ENCODE assay signal across 23 cellular contexts in genomic region chr20:24837721-24838456, GRCh38.
A peak's percentile ranks its signal among the peaks of the same experiment; 100 is the strongest.
DNase-seq lines count a peak whose midpoint lies in the region; ATAC-seq and TF ChIP-seq lines count a peak whose summit lies in the region.
"Had no signal": no experiment of that assay in that cellular context is flagged by ENCODE, and none has a peak within 500 bp of the region (broad histone marks: within the 10 kb centered on the region; RNA-seq: fewer than 3 reads in every experiment).

No MANE protein-coding gene starts in this region.

- DNase-seq in mammary epithelial cell = peak; percentile 43
- no peak for DNase-seq in breast epithelium (ENCODE audit: low spot score in 2 of 2)
- DNase-seq in astrocyte of the spinal cord (ENCODE audit: low read depth, low spot score) = peak; percentile 53
- DNase-seq in kidney tubule cell (ENCODE audit: low spot score) = peak; percentile 74
- DNase-seq in NCI-H526 treated with DMSO at 0.1 percent for 48 hours (lab: John Stamatoyannopoulos, UW) = no peak
- DNase-seq in NCI-H2107 (lab: John Stamatoyannopoulos, UW) = no peak
- DNase-seq: activated CD4-positive, alpha-beta T cell treated with anti-CD3 and anti-CD28 coated beads, Interleukin-2, amount 50 U/mL, for 48 hours; activated naive CD4-positive, alpha-beta T cell treated with anti-CD3 and anti-CD28 coated beads for 36 hours; activated T-cell treated with anti-CD3 and anti-CD28 coated beads, Interleukin-2, amount 50 U/mL, for 24 hours; CD4-positive, alpha-beta memory T cell; dorsolateral prefrontal cortex; immature natural killer cell; KBM-7; mesendoderm; NCI-H2029; nephron progenitor cell; SHP77 treated with DMSO at 0.1 percent for 48 hours; stimulated activated naive B cell treated with anti-CD40 and anti-IgM and Interleukin-4, amounts not matched to agents 10 μg/mL and 1 μg/mL and 100 μg/mL, for 72 hours; T-helper 17 cell; thyroid gland had no signal

- H3K79me2 ChIP-seq in mammary epithelial cell (ENCODE audit: insufficient read depth, low read length) = no peaks in the 10 kb centered on the region

- TF ChIP-seq CTCF in mammary epithelial cell (conservative IDR thresholded peaks at IDR 0.05 in 1 of 2, IDR thresholded peaks at IDR 0.05 in 1 of 2; ENCODE audit: extremely low read depth in 1 of 2, insufficient read depth in 1 of 2, low read depth in 1 of 2, low read length in 2 of 2) (no peak), breast epithelium (IDR thresholded peaks at IDR 0.05) (no peak), astrocyte of the spinal cord (IDR thresholded peaks at IDR 0.05; ENCODE audit: low read depth, low read length) (no peak)

- no TSS peak for BruUV-seq in mammary epithelial cell (replicated peaks; lab: Mats Ljungman, UMichigan)

- no peaks in the 10 kb centered on the region for H3K36me3 ChIP-seq in mammary epithelial cell (ENCODE audit: insufficient read depth, low read length)
- H3K36me3 ChIP-seq in breast epithelium = no peaks in the 10 kb centered on the region
- H3K36me3 ChIP-seq: thyroid gland had no signal

- 68% methylated on average over 8 of the region's 8 CpGs for WGBS in mammary epithelial cell (ENCODE audit: low coverage, missing lambda C conversion rate)

- dilution Hi-C loops in mammary epithelial cell (cut with HindIII; ENCODE audit: low sequenced_read_pairs) = loop anchor here (25.0 kb wide), 1 partner anchor 99 kb away; the partner anchor contains the start of gene CST7

- no peaks in the 10 kb centered on the region for H3K27me3 ChIP-seq in mammary epithelial cell (ENCODE audit: insufficient read depth, low read length)
- no peaks in the 10 kb centered on the region for H3K27me3 ChIP-seq in breast epithelium
- H3K27me3 ChIP-seq: thyroid gland had no signal

- ATAC-seq in GM18861 (IDR thresholded peaks at IDR 0.05; ENCODE audit: unreplicated experiment) (no peak), HG03378 (IDR thresholded peaks at IDR 0.05; ENCODE audit: unreplicated experiment) (no peak)
- ATAC-seq: A549; stimulated activated naive B cell treated with anti-CD40 and anti-IgM and Interleukin-4, amounts not matched to agents 10 μg/mL and 1 μg/mL and 100 μg/mL, for 72 hours; T-helper 17 cell had no signal

- H2AFZ ChIP-seq in mammary epithelial cell (ENCODE audit: low read depth, low read length) = no peak overlapping the region

- no peak overlapping the region for H3K4me3 ChIP-seq in mammary epithelial cell (replicated peaks in 1 of 3; ENCODE audit: insufficient read depth in 1 of 3, low read depth in 2 of 3, low read length in 3 of 3)
- H3K4me3 ChIP-seq in breast epithelium = no peak overlapping the region
- H3K4me3 ChIP-seq in astrocyte of the spinal cord (ENCODE audit: low read depth, low read length) = no peak overlapping the region
- H3K4me3 ChIP-seq: A549, dorsolateral prefrontal cortex, thyroid gland had no signal

- H3K4me2 ChIP-seq in mammary epithelial cell (ENCODE audit: insufficient read depth, low read depth, low read length) = no peak overlapping the region
- H3K4me2 ChIP-seq: A549 had no signal

- H3K9me3 ChIP-seq in mammary epithelial cell (replicated peaks; ENCODE audit: insufficient read depth, low read length) (no peaks in the 10 kb centered on the region), breast epithelium (no peaks in the 10 kb centered on the region)
- H3K9me3 ChIP-seq: A549, thyroid gland had no signal

- H3K4me1 ChIP-seq in mammary epithelial cell (ENCODE audit: insufficient read depth, low read length) = no peaks in the 10 kb centered on the region
- no peaks in the 10 kb centered on the region for H3K4me1 ChIP-seq in breast epithelium
- H3K4me1 ChIP-seq: A549 had no signal

- H3K27ac ChIP-seq in mammary epithelial cell (ENCODE audit: insufficient read depth, low read depth, low read length) (no peak overlapping the region), breast epithelium (no peak overlapping the region)
- H3K27ac ChIP-seq: A549, dorsolateral prefrontal cortex, thyroid gland had no signal

- no peak for TF ChIP-seq POLR2A in breast epithelium (IDR thresholded peaks at IDR 0.05)

- CTCF ChIA-PET in mammary epithelial cell (lab: Charles Lee; ENCODE audit: low non-redundant PET) = interaction anchor here (0.6 kb wide), 1 partner anchor 878 kb away, joined by 3 read pairs; no protein-coding TSS in a partner anchor

- no peak overlapping the region for H3K9ac ChIP-seq in mammary epithelial cell (ENCODE audit: insufficient read depth, low read length)

- H4K20me1 ChIP-seq in mammary epithelial cell (ENCODE audit: insufficient read depth, low read length) = no peaks in the 10 kb centered on the region

- in situ Hi-C loops in mammary epithelial cell (cut with MboI; ENCODE audit: low sequenced_read_pairs in 2 of 2) (no loop called here), astrocyte of the spinal cord (cut with HindIII; ENCODE audit: low sequenced_read_pairs) (no loop called here)

- intact Hi-C loops in mammary epithelial cell (cut with micrococcal nuclease) = no loop called here
- intact Hi-C loops in breast epithelium (cut with DNase I; ENCODE audit: low total_unique reads) = no loop called here

Comparison
In these comparisons a context has a peak if more than half of its experiments do, and no peak if none do; other contexts are left out.
1. DNase-seq: peak in mammary epithelial cell (single experiment), astrocyte of the spinal cord (single experiment) and kidney tubule cell (single experiment); none in breast epithelium (0 of 2), NCI-H526 treated with DMSO at 0.1 percent for 48 hours (single experiment) and NCI-H2107 (single experiment).